ENCODE assay signal across 17 cellular contexts in genomic region chr5:33233013-33233463, GRCh38.
DNase-seq lines count a peak whose midpoint lies in the region; TF ChIP-seq lines count a peak whose summit lies in the region.
"Had no signal": no experiment of that assay in that cellular context is flagged by ENCODE, and none has a peak within 500 bp of the region (broad histone marks: within the 10 kb centered on the region; RNA-seq: fewer than 3 reads in every experiment).

No MANE protein-coding gene starts in this region.

- peak overlapping the region; percentile 80 for H3K27ac ChIP-seq in HEK293 (ENCODE audit: extremely low read depth, low read depth, low read length)
- peak overlapping the region; percentile 36 for H3K27ac ChIP-seq in muscle layer of colon (ENCODE audit: low read depth, low read length)
- H3K27ac ChIP-seq: GM23248, SJCRH30 had no signal

- DNase-seq in NCI-H1092 treated with DMSO at 0.1 percent for 48 hours (lab: John Stamatoyannopoulos, UW) (peak; percentile 52), astrocyte of the cerebellum (ENCODE audit: low read depth) (peak; percentile 29), NCI-H1048 (lab: John Stamatoyannopoulos, UW) (no peak), NCI-H526 treated with DMSO at 0.1 percent for 48 hours (lab: John Stamatoyannopoulos, UW) (no peak), COLO668 (lab: John Stamatoyannopoulos, UW; ENCODE audit: unreplicated experiment) (no peak), RPMI8226 (no peak)
- DNase-seq: ACHN; BE2C; CD4-positive, alpha-beta memory T cell; GM23248; IMR-90; NCI-H187; NCI-H2171; NCI-H510A had no signal

- in situ Hi-C loops in astrocyte of the cerebellum (cut with HindIII; ENCODE audit: low sequenced_read_pairs): no loop called here

- no peaks in the 10 kb centered on the region for H3K27me3 ChIP-seq in muscle layer of colon (ENCODE audit: control insufficient read depth in 1 of 2, insufficient read depth in 2 of 2, low read length in 2 of 2)
- H3K27me3 ChIP-seq: BE2C, SJCRH30 had no signal

- no peaks in the 10 kb centered on the region for H3K36me3 ChIP-seq in HEK293 (ENCODE audit: control insufficient read depth in 2 of 2, insufficient read depth in 1 of 2, low read length in 2 of 2)
- H3K36me3 ChIP-seq in muscle layer of colon (ENCODE audit: insufficient read depth, low read length): no peaks in the 10 kb centered on the region
- H3K36me3 ChIP-seq: BE2C, SJCRH30 had no signal

- H3K4me1 ChIP-seq in HEK293 (ENCODE audit: control insufficient read depth, insufficient read depth, low read length) (peaks cover 43% of the 10 kb centered on the region), muscle layer of colon (ENCODE audit: insufficient read depth, low read length) (peaks cover 25% of the 10 kb centered on the region)
- H3K4me1 ChIP-seq: BE2C, SJCRH30 had no signal

- TF ChIP-seq CTCF in HEK293 (tag by site-specific recombination; IDR thresholded peaks at IDR 0.05): no peak
- no peak for TF ChIP-seq CTCF in astrocyte of the cerebellum (IDR thresholded peaks at IDR 0.05; ENCODE audit: low read depth, low read length, missing control alignments)

- H3K4me3 ChIP-seq in HEK293 (ENCODE audit: low read depth, low read length) (no peak overlapping the region), astrocyte of the cerebellum (ENCODE audit: low read depth, low read length) (no peak overlapping the region), muscle layer of colon (ENCODE audit: low read depth in 1 of 2, low read length in 2 of 2) (no peak overlapping the region)
- H3K4me3 ChIP-seq: GM23248, SJCRH30 had no signal

- CTCF ChIA-PET in HEK293 (lab: Yijun Ruan, JAX): interaction anchor here (0.7 kb wide), 1 partner anchor 1861 kb away, joined by 5 read pairs; no protein-coding TSS in a partner anchor

- POLR2A ChIA-PET in HEK293 (lab: Yijun Ruan, JAX): interaction anchor here (0.7 kb wide), 1 partner anchor 1372 kb away, joined by 4 read pairs; no protein-coding TSS in a partner anchor

- no peak overlapping the region for H3K9ac ChIP-seq in muscle layer of colon (ENCODE audit: low read length)
- H3K9ac ChIP-seq: GM23248 had no signal

- H3K9me3 ChIP-seq in HEK293 (ENCODE audit: control insufficient read depth, insufficient read depth, low read depth, low read length): no peaks in the 10 kb centered on the region
- no peaks in the 10 kb centered on the region for H3K9me3 ChIP-seq in muscle layer of colon (ENCODE audit: low read length)
- H3K9me3 ChIP-seq: BE2C, SJCRH30 had no signal

TF ChIP-seq in HEK293, 187 proteins besides CTCF, POLR2A, EP300 and RAD21 (continues in another document):
- TF ChIP-seq PRDM6 (tag by site-specific recombination; IDR thresholded peaks at IDR 0.05): peak; percentile 98
- no peak for TF ChIP-seq MEIS1 (CRISPR knock-in tag; IDR thresholded peaks at IDR 0.05; ENCODE audit: borderline replicate concordance)
- TF ChIP-seq ZNF580 (tag by site-specific recombination; IDR thresholded peaks at IDR 0.05): peak; percentile 88
- 0 out of 2 replicates have a peak, but pooled peaks have one; percentile 16 for TF ChIP-seq ZNF664 (tag by site-specific recombination; IDR thresholded peaks at IDR 0.05)
- TF ChIP-seq ZFP3 (tag by site-specific recombination; IDR thresholded peaks at IDR 0.05; ENCODE audit: low read depth): no peak
- no peak; the same call in 1 of the 2 replicates for TF ChIP-seq WT1 (tag by site-specific recombination; IDR thresholded peaks at IDR 0.05)
- no peak for TF ChIP-seq ZNF302 (tag by site-specific recombination; IDR thresholded peaks at IDR 0.05; ENCODE audit: low read depth)
- TF ChIP-seq, protein P1, sequence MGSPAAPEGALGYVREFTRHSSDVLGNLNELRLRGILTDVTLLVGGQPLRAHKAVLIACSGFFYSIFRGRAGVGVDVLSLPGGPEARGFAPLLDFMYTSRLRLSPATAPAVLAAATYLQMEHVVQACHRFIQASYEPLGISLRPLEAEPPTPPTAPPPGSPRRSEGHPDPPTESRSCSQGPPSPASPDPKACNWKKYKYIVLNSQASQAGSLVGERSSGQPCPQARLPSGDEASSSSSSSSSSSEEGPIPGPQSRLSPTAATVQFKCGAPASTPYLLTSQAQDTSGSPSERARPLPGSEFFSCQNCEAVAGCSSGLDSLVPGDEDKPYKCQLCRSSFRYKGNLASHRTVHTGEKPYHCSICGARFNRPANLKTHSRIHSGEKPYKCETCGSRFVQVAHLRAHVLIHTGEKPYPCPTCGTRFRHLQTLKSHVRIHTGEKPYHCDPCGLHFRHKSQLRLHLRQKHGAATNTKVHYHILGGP (tag by site-specific recombination; IDR thresholded peaks at IDR 0.05): 0 out of 2 replicates have a peak, but pooled peaks have one; percentile 28
- no peak for TF ChIP-seq ZNF600 (tag by site-specific recombination; IDR thresholded peaks at IDR 0.05)
- TF ChIP-seq, protein P2, sequence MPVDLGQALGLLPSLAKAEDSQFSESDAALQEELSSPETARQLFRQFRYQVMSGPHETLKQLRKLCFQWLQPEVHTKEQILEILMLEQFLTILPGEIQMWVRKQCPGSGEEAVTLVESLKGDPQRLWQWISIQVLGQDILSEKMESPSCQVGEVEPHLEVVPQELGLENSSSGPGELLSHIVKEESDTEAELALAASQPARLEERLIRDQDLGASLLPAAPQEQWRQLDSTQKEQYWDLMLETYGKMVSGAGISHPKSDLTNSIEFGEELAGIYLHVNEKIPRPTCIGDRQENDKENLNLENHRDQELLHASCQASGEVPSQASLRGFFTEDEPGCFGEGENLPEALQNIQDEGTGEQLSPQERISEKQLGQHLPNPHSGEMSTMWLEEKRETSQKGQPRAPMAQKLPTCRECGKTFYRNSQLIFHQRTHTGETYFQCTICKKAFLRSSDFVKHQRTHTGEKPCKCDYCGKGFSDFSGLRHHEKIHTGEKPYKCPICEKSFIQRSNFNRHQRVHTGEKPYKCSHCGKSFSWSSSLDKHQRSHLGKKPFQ (tag by site-specific recombination; IDR thresholded peaks at IDR 0.05): peak; percentile 68; the same call in 1 of the 2 replicates
- peak; percentile 31 for TF ChIP-seq GLIS1 (tag by site-specific recombination; IDR thresholded peaks at IDR 0.05)
- TF ChIP-seq ZNF221 (tag by site-specific recombination; IDR thresholded peaks at IDR 0.05; ENCODE audit: borderline replicate concordance): no peak
- no peak for TF ChIP-seq ZNF10 (tag by site-specific recombination; IDR thresholded peaks at IDR 0.05)
- peak; percentile 90 for TF ChIP-seq MZF1 (tag by site-specific recombination; IDR thresholded peaks at IDR 0.05; ENCODE audit: borderline replicate concordance)
- peak; percentile 60; the same call in 1 of the 2 replicates for TF ChIP-seq PRDM10 (tag by site-specific recombination; IDR thresholded peaks at IDR 0.05)
- TF ChIP-seq KLF8 (tag by site-specific recombination; IDR thresholded peaks at IDR 0.05): 0 out of 2 replicates have a peak, but pooled peaks have one; percentile 25
- peak; percentile 98 for TF ChIP-seq ZNF843 (tag by site-specific recombination; IDR thresholded peaks at IDR 0.05)
- peak; percentile 92 for TF ChIP-seq ZNF561 (tag by site-specific recombination; IDR thresholded peaks at IDR 0.05; ENCODE audit: borderline replicate concordance)
- no peak for TF ChIP-seq ZNF624 (tag by site-specific recombination; IDR thresholded peaks at IDR 0.05)
- no peak for TF ChIP-seq ZNF777 (tag by site-specific recombination; IDR thresholded peaks at IDR 0.05; ENCODE audit: borderline replicate concordance)
- TF ChIP-seq ZBTB8A (tag by site-specific recombination; IDR thresholded peaks at IDR 0.05): peak; percentile 30; the same call in 1 of the 2 replicates

Comparison
In these comparisons a context has a peak if more than half of its experiments do, and no peak if none do; other contexts are left out.
1. DNase-seq: peak in NCI-H1092 treated with DMSO at 0.1 percent for 48 hours (single experiment) and astrocyte of the cerebellum (single experiment); none in NCI-H1048 (single experiment), NCI-H526 treated with DMSO at 0.1 percent for 48 hours (single experiment), COLO668 (single experiment) and RPMI8226 (single experiment).